ENCODE assay signal across 33 cellular contexts in genomic region chr1:243510928-243511327, GRCh38.
"Had no signal": no experiment of that assay in that cellular context is flagged by ENCODE, and none has a peak within 500 bp of the region (broad histone marks: within the 10 kb centered on the region; RNA-seq: fewer than 3 reads in every experiment).

No MANE protein-coding gene starts in this region.

- H3K27me3 ChIP-seq: ascending aorta, breast epithelium, cardiac muscle cell, dorsolateral prefrontal cortex, foreskin keratinocyte, gastroesophageal sphincter had no signal

- H3K36me3 Mint-ChIP-seq: activated naive CD4-positive, alpha-beta T cell treated with anti-CD3 and anti-CD28 coated beads, Interleukin-2, amount 50 U/mL, for 72 hours had no signal

- H3K4me3 ChIP-seq: ascending aorta, breast epithelium, cardiac muscle cell, coronary artery, dorsolateral prefrontal cortex, gastroesophageal sphincter had no signal

- H3K4me3 Mint-ChIP-seq: activated B cell treated with CpG ODN at 0.5 μM for 24 hours; activated CD8-positive, alpha-beta T cell treated with anti-CD3 and anti-CD28 coated beads for 36 hours; activated naive CD4-positive, alpha-beta T cell treated with anti-CD3 and anti-CD28 coated beads, Interleukin-2, amount 10 ng/mL, durations not matched to agents 7 days and 5 days; activated naive CD8-positive, alpha-beta T cell treated with anti-CD3 and anti-CD28 coated beads, Interleukin-2, amount 10 ng/mL, durations not matched to agents 7 days and 5 days; activated T-cell treated with anti-CD3 and anti-CD28 coated beads, Interleukin-2, amount 50 U/mL, for 24 hours; activated T-cell treated with anti-CD3 and anti-CD28 coated beads, Interleukin-2, amount 50 U/mL, for 72 hours; brain; dendritic cell treated with granulocyte-macrophage colony-stimulating factor and Interleukin-4, amounts not matched to agents 40 ng/mL and 50 ng/mL, for 4 days; endodermal cell; T-helper 17 cell; T-helper 2 cell treated with Interferon-gamma antibody and Interleukin-4, amounts not matched to agents 5 μg/mL and 100 μg/mL, for 36 hours had no signal

- H3K27ac Mint-ChIP-seq: activated B cell treated with CpG ODN at 0.5 μM for 24 hours; activated CD8-positive, alpha-beta T cell treated with anti-CD3 and anti-CD28 coated beads for 36 hours; activated naive CD4-positive, alpha-beta T cell treated with anti-CD3 and anti-CD28 coated beads, Interleukin-2, amount 10 ng/mL, durations not matched to agents 7 days and 5 days; activated naive CD8-positive, alpha-beta T cell treated with anti-CD3 and anti-CD28 coated beads, Interleukin-2, amount 10 ng/mL, durations not matched to agents 7 days and 5 days; dendritic cell treated with granulocyte-macrophage colony-stimulating factor and Interleukin-4, amounts not matched to agents 40 ng/mL and 50 ng/mL, for 4 days; endodermal cell; T-helper 17 cell; T-helper 2 cell treated with Interferon-gamma antibody and Interleukin-4, amounts not matched to agents 5 μg/mL and 100 μg/mL, for 36 hours had no signal

- H3K9me3 ChIP-seq: ascending aorta, breast epithelium, gastroesophageal sphincter had no signal

- H3K9me3 Mint-ChIP-seq: activated B cell treated with CpG ODN at 0.5 μM for 24 hours; activated CD8-positive, alpha-beta T cell treated with anti-CD3 and anti-CD28 coated beads for 36 hours; activated naive CD4-positive, alpha-beta T cell treated with anti-CD3 and anti-CD28 coated beads, Interleukin-2, amount 10 ng/mL, durations not matched to agents 7 days and 5 days; activated naive CD4-positive, alpha-beta T cell treated with anti-CD3 and anti-CD28 coated beads, Interleukin-2, amount 50 U/mL, for 72 hours; activated naive CD8-positive, alpha-beta T cell treated with anti-CD3 and anti-CD28 coated beads, Interleukin-2, amount 10 ng/mL, durations not matched to agents 7 days and 5 days; activated T-cell treated with anti-CD3 and anti-CD28 coated beads, Interleukin-2, amount 50 U/mL, for 24 hours; activated T-cell treated with anti-CD3 and anti-CD28 coated beads, Interleukin-2, amount 50 U/mL, for 72 hours; dendritic cell treated with granulocyte-macrophage colony-stimulating factor and Interleukin-4, amounts not matched to agents 40 ng/mL and 50 ng/mL, for 4 days; endodermal cell; T-helper 2 cell treated with Interferon-gamma antibody and Interleukin-4, amounts not matched to agents 5 μg/mL and 100 μg/mL, for 36 hours had no signal

- ATAC-seq: activated CD4-positive, CD25-positive, alpha-beta regulatory T cell treated with anti-CD3 and anti-CD28 coated beads, Interleukin-2, amount 50 U/mL, for 24 hours; activated CD8-positive, alpha-beta T cell treated with anti-CD3 and anti-CD28 coated beads for 36 hours; activated naive CD4-positive, alpha-beta T cell treated with anti-CD3 and anti-CD28 coated beads, Interleukin-2, amount 50 U/mL, for 72 hours; activated T-cell treated with anti-CD3 and anti-CD28 coated beads, Interleukin-2, amount 50 U/mL, for 72 hours; esophagus mucosa; foreskin keratinocyte; gastroesophageal sphincter; T-helper 17 cell had no signal

- H3K36me3 ChIP-seq: breast epithelium, cardiac muscle cell had no signal

- H3K27me3 Mint-ChIP-seq: activated B cell treated with CpG ODN at 0.5 μM for 24 hours; activated CD8-positive, alpha-beta T cell treated with anti-CD3 and anti-CD28 coated beads for 36 hours; activated naive CD4-positive, alpha-beta T cell treated with anti-CD3 and anti-CD28 coated beads, Interleukin-2, amount 10 ng/mL, durations not matched to agents 7 days and 5 days; activated naive CD8-positive, alpha-beta T cell treated with anti-CD3 and anti-CD28 coated beads, Interleukin-2, amount 10 ng/mL, durations not matched to agents 7 days and 5 days; activated T-cell treated with anti-CD3 and anti-CD28 coated beads, Interleukin-2, amount 50 U/mL, for 24 hours; dendritic cell treated with granulocyte-macrophage colony-stimulating factor and Interleukin-4, amounts not matched to agents 40 ng/mL and 50 ng/mL, for 4 days; T-helper 17 cell had no signal

- DNase-seq: activated B cell treated with CpG ODN at 0.5 μM for 24 hours; activated CD4-positive, alpha-beta T cell treated with anti-CD3 and anti-CD28 coated beads for 48 hours; activated CD4-positive, alpha-beta T cell treated with anti-CD3 and anti-CD28 coated beads, Interleukin-2, amount 50 U/mL, for 1 hour; activated CD4-positive, alpha-beta T cell treated with anti-CD3 and anti-CD28 coated beads, Interleukin-2, amount 50 U/mL, for 48 hours; activated CD8-positive, alpha-beta memory T cell treated with anti-CD3 and anti-CD28 coated beads, Interleukin-2, amount 50 U/mL, for 48 hours; activated CD8-positive, alpha-beta T cell treated with anti-CD3 and anti-CD28 coated beads for 36 hours; activated gamma-delta T cell; activated naive CD4-positive, alpha-beta T cell; activated naive CD4-positive, alpha-beta T cell treated with anti-CD3 and anti-CD28 coated beads, Interleukin-2, amount 10 ng/mL, durations not matched to agents 7 days and 5 days; activated naive CD8-positive, alpha-beta T cell treated with anti-CD3 and anti-CD28 coated beads, Interleukin-2, amount 10 ng/mL, durations not matched to agents 7 days and 5 days; activated T-cell treated with anti-CD3 and anti-CD28 coated beads for 4 hours; activated T-cell treated with anti-CD3 and anti-CD28 coated beads, Interleukin-2, amount 50 U/mL, for 24 hours; activated T-cell treated with anti-CD3 and anti-CD28 coated beads, Interleukin-2, amount 50 U/mL, for 72 hours; central memory CD4-positive, alpha-beta T cell; dorsolateral prefrontal cortex; effector memory CD4-positive, alpha-beta T cell; endodermal cell; foreskin keratinocyte; T-helper 1 cell; T-helper 17 cell; T1000; WERI-Rb-1 had no signal

- H3K4me1 ChIP-seq: ascending aorta, breast epithelium had no signal

- H3K27ac ChIP-seq: ascending aorta, breast epithelium, cardiac muscle cell, coronary artery, foreskin keratinocyte, gastroesophageal sphincter, WERI-Rb-1 had no signal
